Comparison of ENCODE assay signal across 9 cellular contexts in genomic region chr12:113242018-113242418, GRCh38. TPM values are rescaled to one million over a fixed set of nuclear protein-coding genes. Genes with fewer than 3 reads are reported as not detected.
A peak's percentile ranks its signal among the peaks of the same experiment; 100 is the strongest.
DNase-seq lines count a peak whose midpoint lies in the region; ATAC-seq and TF ChIP-seq lines count a peak whose summit lies in the region.
"Had no signal": no experiment of that assay in that cellular context is flagged by ENCODE, and none has a peak within 500 bp of the region (broad histone marks: within the 10 kb centered on the region; RNA-seq: fewer than 3 reads in every experiment).

No MANE protein-coding gene starts in this region.

- H3K4me3 ChIP-seq in epithelial cell of esophagus (ENCODE audit: low read length) (no peak overlapping the region), psoas muscle (no peak overlapping the region)

- H3K4me3 Mint-ChIP-seq in Calu3 (ENCODE audit: low read depth, unreplicated experiment), result peak overlapping the region; percentile 66
- H3K4me3 Mint-ChIP-seq: T-helper 1 cell treated with Interleukin-12 subunit alpha and Interleukin-12 subunit beta and Interleukin-4 antibody, amounts not matched to agents 30 μg/mL and 1 μg/mL, for 36 hours had no signal

- BruUV-seq in Calu3 (replicated peaks; lab: Mats Ljungman, UMichigan), result TSS peak; percentile 29

- CTCF ChIA-PET in Calu3 (lab: Charles Lee), result interaction anchor here (0.6 to 1.7 kb wide), 5 partner anchors 12 to 183 kb away, joined by 3 to 8 read pairs (median 4); partner anchors contain the start of gene TPCN1

- H3K9me3 ChIP-seq in psoas muscle, result no peaks in the 10 kb centered on the region

- no peaks in the 10 kb centered on the region for H3K27me3 Mint-ChIP-seq in Calu3 (ENCODE audit: unreplicated experiment)

- H3K36me3 ChIP-seq in psoas muscle (ENCODE audit: insufficient read depth in 1 of 2, low read depth in 1 of 2), result peaks cover 0 to 11% of the 10 kb centered on the region in 2 donors

- DNase-seq in Calu3, result peak; percentile 87
- peak; percentile 75 for DNase-seq in NCI-H510A treated with DMSO at 0.1 percent for 48 hours (lab: John Stamatoyannopoulos, UW)
- DNase-seq in epithelial cell of esophagus (ENCODE audit: low read depth), result peak; percentile 81
- DNase-seq in psoas muscle, result peak; percentile 62 to 74
- DNase-seq in omental fat pad (ENCODE audit: low spot score), result no peak
- no peak for DNase-seq in stimulated activated CD4-positive, alpha-beta T cell treated with anti-CD3 and anti-CD28 coated beads, Interleukin-4, amount 100 ng/mL, for 1 hour
- no peak for DNase-seq in OCI-M2 (lab: John Stamatoyannopoulos, UW; ENCODE audit: unreplicated experiment)

- ATAC-seq in psoas muscle (peak; percentile 24 to 72 (median 61)), GM21825 (IDR thresholded peaks at IDR 0.05; ENCODE audit: unreplicated experiment) (no peak), omental fat pad (ENCODE audit: low FRiP score) (no peak)

- H3K4me1 Mint-ChIP-seq in Calu3 (ENCODE audit: low read depth, unreplicated experiment), result peaks cover 98% of the 10 kb centered on the region

- H3K4me1 ChIP-seq in psoas muscle, result peaks cover 92% of the 10 kb centered on the region

- H3K27me3 ChIP-seq in psoas muscle (ENCODE audit: insufficient read depth in 3 of 3, low read length in 2 of 3), result no peaks in the 10 kb centered on the region

- H3K9me3 Mint-ChIP-seq in Calu3 (ENCODE audit: low read depth, unreplicated experiment), result no peaks in the 10 kb centered on the region
- H3K9me3 Mint-ChIP-seq: T-helper 1 cell treated with Interleukin-12 subunit alpha and Interleukin-12 subunit beta and Interleukin-4 antibody, amounts not matched to agents 30 μg/mL and 1 μg/mL, for 36 hours had no signal

- WGBS in psoas muscle, 3 donors, result 30 to 44% (median 34%) methylated on average over 11 of the region's 11 CpGs

- H3K27ac ChIP-seq in psoas muscle, result peak overlapping the region; percentile 95

- no peak for TF ChIP-seq CTCF in Calu3 (IDR thresholded peaks at IDR 0.05; ENCODE audit: unreplicated experiment)
- TF ChIP-seq CTCF in epithelial cell of esophagus (IDR thresholded peaks at IDR 0.05; ENCODE audit: insufficient read depth, low read depth, low read length, missing control alignments), result no peak
- no peak for TF ChIP-seq CTCF in psoas muscle (IDR thresholded peaks at IDR 0.05)
- TF ChIP-seq CTCF in omental fat pad (IDR thresholded peaks at IDR 0.05), result no peak

- intact Hi-C loops in Calu3 (cut with micrococcal nuclease; ENCODE audit: unreplicated experiment) (loop anchor here (5.0 kb wide), 2 partner anchors 45 to 55 kb away; no protein-coding TSS in a partner anchor), psoas muscle (cut with DNase I) (no loop called here)

- H3K27ac Mint-ChIP-seq in Calu3 (ENCODE audit: unreplicated experiment), result peak overlapping the region; percentile 92
- H3K27ac Mint-ChIP-seq: T-helper 1 cell treated with Interleukin-12 subunit alpha and Interleukin-12 subunit beta and Interleukin-4 antibody, amounts not matched to agents 30 μg/mL and 1 μg/mL, for 36 hours had no signal

- H3K36me3 Mint-ChIP-seq in Calu3 (ENCODE audit: insufficient read depth, unreplicated experiment), result peaks cover 84% of the 10 kb centered on the region

RNA-seq across cellular contexts. Expression of gene TPCN1, which starts 20.8 kb away (rescaled TPM):
- total RNA-seq in Calu3 (2022), result 83.0 and 91.1 TPM in 2 replicates
- total RNA-seq in psoas muscle, result 10 to 100 TPM; 24.9 to 36.2 (median 27.0) TPM
- 10 to 100 TPM in 2 of 3 donors, 1 to 10 TPM in 1; 7.6 to 33.7 (median 18.2) TPM for polyA plus RNA-seq in psoas muscle
- 10 to 100 TPM; 29.4 to 52.0 (median 33.5) TPM for total RNA-seq in omental fat pad

RNA-seq across cellular contexts. Expression of gene RITA1, which starts 56.5 kb away (rescaled TPM):
- total RNA-seq in Calu3 (2022) (27.4 and 28.4 TPM in 2 replicates), psoas muscle (10 to 100 TPM; 13.0 to 19.4 (median 14.7) TPM), omental fat pad (10 to 100 TPM in 3 of 4 donors, 1 to 10 TPM in 1; 7.9 to 14.3 (median 11.5) TPM)
- polyA plus RNA-seq in psoas muscle, result 10 to 100 TPM; 13.7 to 28.5 (median 15.5) TPM

RNA-seq across cellular contexts. Expression of gene DDX54, which starts 56.7 kb away (rescaled TPM):
- 104 and 112 TPM in 2 replicates for total RNA-seq in Calu3 (2022)
- 10 to 100 TPM; 61.9 to 93.5 (median 81.5) TPM for total RNA-seq in psoas muscle
- 10 to 100 TPM; 53.6 to 88.7 (median 53.7) TPM for polyA plus RNA-seq in psoas muscle
- 10 to 100 TPM; 42.4 to 67.0 (median 51.8) TPM for total RNA-seq in omental fat pad

Comparison
In these comparisons a context has a peak if more than half of its experiments do, and no peak if none do; other contexts are left out.
1. DNase-seq: peak in Calu3 (single experiment), NCI-H510A treated with DMSO at 0.1 percent for 48 hours (single experiment), epithelial cell of esophagus (single experiment) and psoas muscle (2 of 2); none in omental fat pad (single experiment), stimulated activated CD4-positive, alpha-beta T cell treated with anti-CD3 and anti-CD28 coated beads, Interleukin-4, amount 100 ng/mL, for 1 hour (single experiment) and OCI-M2 (single experiment).
2. ATAC-seq: peak in psoas muscle (4 of 4); none in GM21825 (single experiment) and omental fat pad (single experiment).